8 cellular contexts compared by ENCODE assay signal in genomic region chr1:45490121-45490622, GRCh38. TPM values are rescaled to one million over a fixed set of nuclear protein-coding genes. Genes with fewer than 3 reads are reported as not detected.
A peak's percentile ranks its signal among the peaks of the same experiment; 100 is the strongest.
DNase-seq lines count a peak whose midpoint lies in the region; ATAC-seq and TF ChIP-seq lines count a peak whose summit lies in the region.

No MANE protein-coding gene starts in this region.

- H3K36me3 ChIP-seq in hepatocyte (replicated peaks; ENCODE audit: insufficient read depth, low read depth) = no peaks in the 10 kb centered on the region
- H3K36me3 ChIP-seq in spleen = peaks cover 0 to 6% (median 0%) of the 10 kb centered on the region in 6 donors

- TF ChIP-seq POLR2A in spleen (IDR thresholded peaks at IDR 0.05) = no peak

- H4K20me1 ChIP-seq in hepatocyte (ENCODE audit: insufficient read depth, poor library complexity, severe bottlenecking) = no peaks in the 10 kb centered on the region

- no peak overlapping the region for H3K4me3 Mint-ChIP-seq in type B pancreatic cell

- peaks cover 6% of the 10 kb centered on the region for H3K4me1 ChIP-seq in hepatocyte (ENCODE audit: insufficient read depth)
- peaks cover 6 to 46% (median 22%) of the 10 kb centered on the region in 6 donors for H3K4me1 ChIP-seq in spleen

- H2AFZ ChIP-seq in hepatocyte = peak overlapping the region; percentile 80

- peak overlapping the region; percentile 91 for H3K4me2 ChIP-seq in hepatocyte

- no peaks in the 10 kb centered on the region for H3K4me1 Mint-ChIP-seq in type B pancreatic cell (ENCODE audit: unreplicated experiment)

- no peak overlapping the region for H3K27ac Mint-ChIP-seq in type B pancreatic cell

- WGBS in hepatocyte (ENCODE audit: low lambda C conversion rate, missing lambda C conversion rate) = 1% methylated on average over 17 of the region's 17 CpGs
- WGBS in spleen, 5 donors = 1 to 3% (median 2%) methylated on average over 17 of the region's 17 CpGs

- H3K27me3 Mint-ChIP-seq in type B pancreatic cell = peaks cover 17% of the 10 kb centered on the region

- no peaks in the 10 kb centered on the region for H3K9me2 ChIP-seq in hepatocyte (replicated peaks; ENCODE audit: insufficient read depth)

- H3K27me3 ChIP-seq in hepatocyte (no peaks in the 10 kb centered on the region), spleen (replicated peaks in 1 of 7) (no peaks in the 10 kb centered on the region)

- H3K27ac ChIP-seq in VCaP = peak overlapping the region; percentile 85
- H3K27ac ChIP-seq in hepatocyte = peak overlapping the region; percentile 53
- peak overlapping the region; percentile 67 to 92 (median 90) for H3K27ac ChIP-seq in spleen

- no peaks in the 10 kb centered on the region for H3K36me3 Mint-ChIP-seq in type B pancreatic cell

- peaks cover 23% of the 10 kb centered on the region for H3K79me2 ChIP-seq in hepatocyte

- intact Hi-C loops in spleen (cut with DNase I; ENCODE audit: low total_unique reads) = loop anchor here (5.0 kb wide), 3 partner anchors 128 to 478 kb away; partner anchors contain the start of genes HECTD3 and UROD

- TF ChIP-seq CTCF in VCaP (conservative IDR thresholded peaks at IDR 0.05) (no peak), hepatocyte (IDR thresholded peaks at IDR 0.05; ENCODE audit: poor library complexity) (no peak), spleen (IDR thresholded peaks at IDR 0.05 in 8 of 11, conservative IDR thresholded peaks at IDR 0.05 in 3 of 11) (no peak), type B pancreatic cell (conservative IDR thresholded peaks at IDR 0.05) (no peak)

- DNase-seq in HCEC 1CT = peak; percentile 13
- DNase-seq in hepatocyte (ENCODE audit: low spot score) = no peak
- peak; percentile 38 for DNase-seq in spleen
- DNase-seq in activated CD4-positive, alpha-beta T cell treated with anti-CD3 and anti-CD28 coated beads, Interleukin-2, amount 50 U/mL, for 48 hours = no peak
- no peak for DNase-seq in type B pancreatic cell (ENCODE audit: extremely low spot score, unreplicated experiment)

- no peaks in the 10 kb centered on the region for H3K9me3 Mint-ChIP-seq in type B pancreatic cell

- H3K9me3 ChIP-seq in hepatocyte (ENCODE audit: low read depth) (no peaks in the 10 kb centered on the region), spleen (no peaks in the 10 kb centered on the region)

- no peak for ATAC-seq in HG02938 (IDR thresholded peaks at IDR 0.05; ENCODE audit: unreplicated experiment)
- no peak for ATAC-seq in GM21515 (IDR thresholded peaks at IDR 0.05; ENCODE audit: unreplicated experiment)

- H3K4me3 ChIP-seq in hepatocyte = peak overlapping the region; percentile 46
- H3K4me3 ChIP-seq in spleen = peak overlapping the region; percentile 74 to 89 (median 79)

RNA-seq across cellular contexts. Expression of gene TESK2, which starts 0.8 kb away (rescaled TPM):
- total RNA-seq in hepatocyte = 8.2 and 8.6 TPM in 2 replicates
- polyA plus RNA-seq in hepatocyte = 6.2 and 6.4 TPM in 2 replicates
- 10 to 100 TPM in 3 of 7 donors, 1 to 10 TPM in 4; 7.3 to 11.5 (median 9.5) TPM for total RNA-seq in spleen
- 1 to 10 TPM; 3.2 to 5.7 (median 5.1) TPM for polyA plus RNA-seq in spleen
- total RNA-seq in type B pancreatic cell (ENCODE audit: low replicate concordance) = 6.7 and 7.9 TPM in 2 replicates

RNA-seq across cellular contexts. Expression of gene CCDC163, which starts 9.7 kb away (rescaled TPM):
- total RNA-seq in hepatocyte = 0.60 and 1.2 TPM in 2 replicates
- polyA plus RNA-seq in hepatocyte = 0.62 and 3.3 TPM in 2 replicates
- 1 to 10 TPM; 1.1 to 6.1 (median 3.0) TPM for total RNA-seq in spleen
- polyA plus RNA-seq in spleen = 1 to 10 TPM in 2 of 3 donors, under 1 TPM in 1; 0.83 to 3.1 (median 2.7) TPM
- total RNA-seq in type B pancreatic cell (ENCODE audit: low replicate concordance) = 1.0 and 2.0 TPM in 2 replicates

RNA-seq across cellular contexts. Expression of gene MMACHC, which starts 9.9 kb away (rescaled TPM):
- total RNA-seq in hepatocyte (5.7 and 11.5 TPM in 2 replicates), spleen (1 to 10 TPM; 1.2 to 5.8 (median 4.7) TPM), type B pancreatic cell (ENCODE audit: low replicate concordance) (8.0 and 12.7 TPM in 2 replicates)
- polyA plus RNA-seq in hepatocyte (0.86 and 2.2 TPM in 2 replicates), spleen (1 to 10 TPM in 2 of 3 donors, under 1 TPM in 1; 0.65 to 1.9 (median 1.0) TPM)

RNA-seq across cellular contexts. Expression of gene PRDX1, which starts 31.5 kb away (rescaled TPM):
- total RNA-seq in hepatocyte = 523 and 532 TPM in 2 replicates
- 660 and 666 TPM in 2 replicates for polyA plus RNA-seq in hepatocyte
- 100 to 1,000 TPM; 156 to 265 (median 242) TPM for total RNA-seq in spleen
- 100 to 1,000 TPM; 258 to 457 (median 407) TPM for polyA plus RNA-seq in spleen
- 255 and 335 TPM in 2 replicates for total RNA-seq in type B pancreatic cell (ENCODE audit: low replicate concordance)

Comparison
In these comparisons a context has a peak if more than half of its experiments do, and no peak if none do; other contexts are left out.
1. DNase-seq: peak in HCEC 1CT (single experiment) and spleen (single experiment); none in hepatocyte (single experiment), activated CD4-positive, alpha-beta T cell treated with anti-CD3 and anti-CD28 coated beads, Interleukin-2, amount 50 U/mL, for 48 hours (0 of 2) and type B pancreatic cell (single experiment).
2. Peak in every context shown above with its lines, with median percentiles within 50 percentile points of each other: H3K27ac ChIP-seq.